ENCODE assay signal across 24 cellular contexts in the genomic region with DNA sequence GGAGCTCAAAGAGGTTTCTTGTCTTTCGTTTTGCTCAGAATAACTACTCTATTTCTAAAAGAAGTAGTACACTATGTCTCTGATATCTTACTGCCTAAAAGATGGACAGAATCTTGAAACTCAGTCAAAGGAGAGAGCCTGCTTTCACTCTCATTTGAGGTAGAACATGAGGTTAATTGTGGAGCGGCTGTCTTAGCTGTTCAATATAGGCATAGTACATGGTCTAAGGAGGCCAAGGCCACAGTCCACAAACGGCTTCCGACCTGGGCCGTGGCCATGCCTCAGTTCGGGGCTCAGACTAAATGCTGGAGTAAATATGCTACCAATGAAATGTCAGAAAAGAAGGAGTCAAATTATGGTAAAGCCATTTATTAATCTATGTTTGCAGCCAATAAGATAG.
"Had no signal": no experiment of that assay in that cellular context is flagged by ENCODE, and none has a peak within 500 bp of the region (broad histone marks: within the 10 kb centered on the region; RNA-seq: fewer than 3 reads in every experiment).

No MANE protein-coding gene starts in this region.

- H3K27ac ChIP-seq: coronary artery, esophagus squamous epithelium, neural progenitor cell, parathyroid adenoma, prostate gland, right atrium auricular region, sigmoid colon, skin epidermis, spleen, thoracic aorta, upper lobe of left lung had no signal

- H3K27me3 ChIP-seq: neural progenitor cell, right atrium auricular region, sigmoid colon, tibial nerve, upper lobe of left lung had no signal

- H3K4me1 ChIP-seq: esophagus squamous epithelium, neural progenitor cell, parathyroid adenoma, prostate gland, right atrium auricular region, sigmoid colon, spleen, tibial nerve, upper lobe of left lung had no signal

- H3K4me1 Mint-ChIP-seq: naive B cell had no signal

- ATAC-seq: mucosa of descending colon; natural killer cell treated with Interleukin-12 subunit alpha and Interleukin-12 subunit beta and Interleukin-15 and Interleukin-18, amount 100 ng/mL, for 72 hours; stimulated activated naive B cell treated with anti-CD40 and anti-IgM and Interleukin-4, amounts not matched to agents 10 μg/mL and 1 μg/mL and 100 μg/mL, for 72 hours had no signal

- H3K9me3 Mint-ChIP-seq: naive B cell; natural killer cell treated with Interleukin-12 subunit alpha and Interleukin-12 subunit beta and Interleukin-15 and Interleukin-18, amount 100 ng/mL, for 72 hours; neural progenitor cell; stimulated activated naive B cell treated with anti-CD40 and anti-IgM and Interleukin-4, amounts not matched to agents 10 μg/mL and 1 μg/mL and 100 μg/mL, for 72 hours; stimulated activated naive CD8-positive, alpha-beta T cell treated with anti-CD3 and anti-CD28 coated beads, Interleukin-15, Interleukin-2, amounts not matched to agents 100 ng/mL and 50 ng/mL, for 24 hours had no signal

- H3K4me3 Mint-ChIP-seq: mesothelial cell of epicardium; naive B cell; natural killer cell treated with Interleukin-12 subunit alpha and Interleukin-12 subunit beta and Interleukin-15 and Interleukin-18, amount 100 ng/mL, for 72 hours; neural progenitor cell; stimulated activated naive B cell treated with anti-CD40 and anti-IgM and Interleukin-4, amounts not matched to agents 10 μg/mL and 1 μg/mL and 100 μg/mL, for 72 hours; stimulated activated naive CD8-positive, alpha-beta T cell treated with anti-CD3 and anti-CD28 coated beads, Interleukin-15, Interleukin-2, amounts not matched to agents 100 ng/mL and 50 ng/mL, for 24 hours had no signal

- H3K9ac ChIP-seq: neural progenitor cell, parathyroid adenoma had no signal

- H3K79me2 ChIP-seq: parathyroid adenoma had no signal

- DNase-seq: dermis blood vessel endothelial cell; effector memory CD4-positive, alpha-beta T cell; erythroblast; esophagus squamous epithelium; head of caudate nucleus; mesenchymal stem cell; mucosa of descending colon; naive B cell; sigmoid colon; spleen; stimulated activated CD4-positive, alpha-beta T cell treated with anti-CD3 and anti-CD28 coated beads, Interleukin-4, amount 100 ng/mL, for 4 hours; stimulated activated naive B cell treated with anti-CD40 and anti-IgM and Interleukin-4, amounts not matched to agents 10 μg/mL and 1 μg/mL and 100 μg/mL, for 72 hours; upper lobe of left lung had no signal

- H3K36me3 Mint-ChIP-seq: naive B cell; natural killer cell treated with Interleukin-12 subunit alpha and Interleukin-12 subunit beta and Interleukin-15 and Interleukin-18, amount 100 ng/mL, for 72 hours; neural progenitor cell; stimulated activated naive B cell treated with anti-CD40 and anti-IgM and Interleukin-4, amounts not matched to agents 10 μg/mL and 1 μg/mL and 100 μg/mL, for 72 hours had no signal

- H3K36me3 ChIP-seq: neural progenitor cell, prostate gland, right atrium auricular region, sigmoid colon, spleen, thoracic aorta, tibial nerve, upper lobe of left lung had no signal

- H3K4me2 ChIP-seq: neural progenitor cell had no signal

- H3K27ac Mint-ChIP-seq: mesothelial cell of epicardium; naive B cell; natural killer cell treated with Interleukin-12 subunit alpha and Interleukin-12 subunit beta and Interleukin-15 and Interleukin-18, amount 100 ng/mL, for 72 hours; neural progenitor cell; stimulated activated naive B cell treated with anti-CD40 and anti-IgM and Interleukin-4, amounts not matched to agents 10 μg/mL and 1 μg/mL and 100 μg/mL, for 72 hours; stimulated activated naive CD8-positive, alpha-beta T cell treated with anti-CD3 and anti-CD28 coated beads, Interleukin-15, Interleukin-2, amounts not matched to agents 100 ng/mL and 50 ng/mL, for 24 hours had no signal

- H3K4me3 ChIP-seq: coronary artery, esophagus squamous epithelium, mucosa of descending colon, neural progenitor cell, prostate gland, right atrium auricular region, sigmoid colon, skin epidermis, spleen, thoracic aorta, tibial nerve, upper lobe of left lung had no signal

- H3K9me3 ChIP-seq: esophagus squamous epithelium, mucosa of descending colon, prostate gland, sigmoid colon, spleen, thoracic aorta, tibial nerve, upper lobe of left lung had no signal

- H2AFZ ChIP-seq: neural progenitor cell, parathyroid adenoma had no signal
